ENCODE assay signal across 8 cellular contexts in the genomic region with DNA sequence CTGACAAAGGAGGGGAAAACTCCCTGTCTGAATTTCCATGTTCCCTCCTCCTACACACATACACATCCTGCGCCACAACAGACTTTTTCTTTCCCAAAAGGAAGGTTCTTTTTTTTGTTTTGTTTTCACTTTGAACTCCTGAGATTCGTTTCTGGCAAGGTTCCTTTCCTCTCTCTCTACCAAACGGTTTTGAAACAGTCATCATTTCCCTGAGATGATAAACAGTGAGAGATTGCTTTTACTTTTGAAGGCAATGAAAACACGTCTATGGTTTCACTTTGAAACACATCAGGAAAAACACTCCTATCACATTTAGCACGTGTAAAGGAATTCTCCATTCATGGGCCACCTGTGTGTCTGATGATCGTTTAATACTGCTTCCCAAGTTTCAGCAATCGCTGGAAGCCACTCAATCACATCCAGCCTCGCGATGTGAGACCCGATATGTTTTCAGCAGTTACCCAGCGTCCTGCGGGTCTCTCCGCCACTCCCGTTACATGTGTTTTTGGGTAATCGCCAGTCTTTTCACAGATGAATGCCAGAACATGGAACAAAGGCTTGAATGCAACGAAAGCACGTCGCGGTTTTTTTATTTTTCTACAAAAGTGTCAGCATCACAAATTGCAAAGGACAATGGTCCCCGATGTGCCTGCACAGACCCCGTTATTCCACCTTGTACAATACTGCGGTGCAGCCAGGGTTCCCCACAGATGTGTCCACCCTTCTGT.
DNase-seq lines count a peak whose midpoint lies in the region; ATAC-seq and TF ChIP-seq lines count a peak whose summit lies in the region.

No MANE protein-coding gene starts in this region.

- peaks cover 5% of the 10 kb centered on the region for H3K27me3 Mint-ChIP-seq in central memory CD8-positive, alpha-beta T cell
- no peaks in the 10 kb centered on the region for H3K27me3 Mint-ChIP-seq in naive thymus-derived CD8-positive, alpha-beta T cell

- H3K27ac Mint-ChIP-seq in central memory CD8-positive, alpha-beta T cell (ENCODE audit: low read depth): peak overlapping the region; percentile 44
- H3K27ac Mint-ChIP-seq in naive thymus-derived CD8-positive, alpha-beta T cell: peak overlapping the region; percentile 9 to 92 (median 79)

- POLR2A ChIA-PET in naive thymus-derived CD8-positive, alpha-beta T cell (lab: Charles Lee): interaction anchor here (2.7 kb wide), 1 partner anchor 11 kb away, joined by 13 read pairs; no protein-coding TSS in a partner anchor

- TF ChIP-seq CTCF in GM10266 (IDR thresholded peaks at IDR 0.05; ENCODE audit: control insufficient read depth, insufficient read depth, low read depth, missing control alignments): no peak

- no peak for ATAC-seq in central memory CD8-positive, alpha-beta T cell (replicated peaks; ENCODE audit: extremely low read depth, poor library complexity, severe bottlenecking)
- peak; percentile 46 to 49 for ATAC-seq in naive thymus-derived CD8-positive, alpha-beta T cell
- ATAC-seq in HG03439 (IDR thresholded peaks at IDR 0.05; ENCODE audit: unreplicated experiment) (no peak), HG03039 (IDR thresholded peaks at IDR 0.05; ENCODE audit: unreplicated experiment) (no peak)

- H3K4me1 Mint-ChIP-seq in central memory CD8-positive, alpha-beta T cell: peaks cover 10% of the 10 kb centered on the region
- H3K4me1 Mint-ChIP-seq in naive thymus-derived CD8-positive, alpha-beta T cell: peaks cover 5 to 13% (median 12%) of the 10 kb centered on the region in 4 donors

- H3K4me3 Mint-ChIP-seq in central memory CD8-positive, alpha-beta T cell: peak overlapping the region; percentile 68
- H3K4me3 Mint-ChIP-seq in naive thymus-derived CD8-positive, alpha-beta T cell: peak overlapping the region; percentile 75 to 90 (median 85)

- peak; percentile 53 for DNase-seq in ELR (ENCODE audit: low read depth)
- DNase-seq in NCI-H2227 (lab: John Stamatoyannopoulos, UW; ENCODE audit: unreplicated experiment): peak; percentile 55
- DNase-seq in central memory CD8-positive, alpha-beta T cell (ENCODE audit: low spot score in 2 of 2): no peak
- peak in 2 of 10 donors; percentile 15 to 20 for DNase-seq in naive thymus-derived CD8-positive, alpha-beta T cell
- DNase-seq in NCI-H2196 treated with DMSO at 0.1 percent for 48 hours (lab: John Stamatoyannopoulos, UW; ENCODE audit: unreplicated experiment): no peak
- no peak for DNase-seq in GM10266 (ENCODE audit: extremely low spot score)

- H3K36me3 Mint-ChIP-seq in central memory CD8-positive, alpha-beta T cell (ENCODE audit: insufficient read depth): peaks cover 1% of the 10 kb centered on the region
- H3K36me3 Mint-ChIP-seq in naive thymus-derived CD8-positive, alpha-beta T cell: no peaks in the 10 kb centered on the region

- H3K9me3 Mint-ChIP-seq in central memory CD8-positive, alpha-beta T cell: no peaks in the 10 kb centered on the region
- H3K9me3 Mint-ChIP-seq in naive thymus-derived CD8-positive, alpha-beta T cell: no peaks in the 10 kb centered on the region

Comparison
In these comparisons a context has a peak if more than half of its experiments do, and no peak if none do; other contexts are left out.
1. DNase-seq: peak in ELR (single experiment) and NCI-H2227 (single experiment); none in central memory CD8-positive, alpha-beta T cell (0 of 2), NCI-H2196 treated with DMSO at 0.1 percent for 48 hours (single experiment) and GM10266 (single experiment).
2. ATAC-seq: peak in naive thymus-derived CD8-positive, alpha-beta T cell (2 of 2); none in central memory CD8-positive, alpha-beta T cell (single experiment), HG03439 (single experiment) and HG03039 (single experiment).